Comparison of ENCODE assay signal across 18 cellular contexts in genomic region chr12:66139328-66139727, GRCh38.
"Had no signal": no experiment of that assay in that cellular context is flagged by ENCODE, and none has a peak within 500 bp of the region (broad histone marks: within the 10 kb centered on the region; RNA-seq: fewer than 3 reads in every experiment).

No MANE protein-coding gene starts in this region.

- ATAC-seq: left lung; lower lobe of right lung; natural killer cell; stimulated activated effector memory CD8-positive, alpha-beta T cell treated with anti-CD3 and anti-CD28 coated beads, Interleukin-12 subunit alpha, Interleukin-12 subunit beta, amount 100 ng/mL, for 72 hours had no signal

- H3K4me1 Mint-ChIP-seq: natural killer cell; stimulated activated effector memory CD8-positive, alpha-beta T cell treated with anti-CD3 and anti-CD28 coated beads, Interleukin-12 subunit alpha, Interleukin-12 subunit beta, amount 100 ng/mL, for 72 hours had no signal

- H3K27ac ChIP-seq: dorsolateral prefrontal cortex, hepatocyte, left lung, lower lobe of right lung, parathyroid adenoma, sigmoid colon, stomach, thyroid gland, vagina had no signal

- H3K27me3 ChIP-seq: dorsolateral prefrontal cortex, hepatocyte, left lung, sigmoid colon, stomach, thyroid gland, vagina had no signal

- H3K27me3 Mint-ChIP-seq: progenitor cell of endocrine pancreas had no signal

- H3K4me3 ChIP-seq: dorsolateral prefrontal cortex, hepatocyte, left lung, lower lobe of right lung, sigmoid colon, stomach, thyroid gland, vagina had no signal

- DNase-seq: dorsolateral prefrontal cortex; effector CD4-positive, alpha-beta T cell; kidney; left lung; lower lobe of right lung; natural killer cell; sigmoid colon; stimulated activated CD4-positive, alpha-beta T cell treated with anti-CD3 and anti-CD28 coated beads, Interleukin-2, amount 100 ng/mL, for 24 hours; stimulated activated CD4-positive, alpha-beta T cell treated with anti-CD3 and anti-CD28 coated beads, Interleukin-4, amount 100 ng/mL, for 24 hours; stimulated activated naive CD4-positive, alpha-beta T cell treated with Interleukin-2 at 50 U/mL for 16 hours; stomach; thyroid gland; trophoblast cell had no signal

- H3K9me3 ChIP-seq: thyroid gland had no signal

- H3K4me1 ChIP-seq: parathyroid adenoma, sigmoid colon, vagina had no signal

- H3K4me3 Mint-ChIP-seq: natural killer cell; stimulated activated effector memory CD8-positive, alpha-beta T cell treated with anti-CD3 and anti-CD28 coated beads, Interleukin-12 subunit alpha, Interleukin-12 subunit beta, amount 100 ng/mL, for 72 hours had no signal

- H3K27ac Mint-ChIP-seq: progenitor cell of endocrine pancreas; stimulated activated effector memory CD8-positive, alpha-beta T cell treated with anti-CD3 and anti-CD28 coated beads, Interleukin-12 subunit alpha, Interleukin-12 subunit beta, amount 100 ng/mL, for 72 hours had no signal
